ENCODE assay signal across 27 cellular contexts in the genomic region with DNA sequence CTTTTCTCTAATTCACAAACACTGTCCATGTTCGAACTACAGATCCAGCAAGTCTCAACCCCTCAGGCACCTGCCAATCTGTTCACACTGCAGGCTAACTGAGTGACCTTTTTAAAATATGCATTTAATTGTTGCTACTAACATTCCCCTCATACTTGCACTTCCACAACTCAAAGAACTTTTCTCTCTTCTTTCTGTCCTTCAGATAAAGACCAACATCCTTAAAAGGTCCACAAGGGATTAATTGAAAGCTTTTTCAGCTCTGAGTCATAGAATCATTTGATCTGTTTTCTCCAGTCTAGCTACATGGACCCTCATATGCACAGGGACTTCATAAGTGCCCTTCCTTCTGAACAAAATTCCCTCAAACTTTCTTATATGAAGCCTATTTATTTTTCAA.
"Had no signal": no experiment of that assay in that cellular context is flagged by ENCODE, and none has a peak within 500 bp of the region (broad histone marks: within the 10 kb centered on the region; RNA-seq: fewer than 3 reads in every experiment).

No MANE protein-coding gene starts in this region.

- H3K27me3 Mint-ChIP-seq: naive thymus-derived CD4-positive, alpha-beta T cell; natural killer cell treated with Interleukin-12 subunit alpha and Interleukin-12 subunit beta and Interleukin-15 and Interleukin-18, amount 100 ng/mL, for 72 hours; stimulated activated naive B cell treated with anti-CD40 and anti-IgM and Interleukin-4, amounts not matched to agents 10 μg/mL and 1 μg/mL and 100 μg/mL, for 72 hours had no signal

- H3K27ac ChIP-seq: left lung, lower lobe of right lung, parathyroid adenoma, psoas muscle, right atrium auricular region, right lobe of liver, stomach, testis, thyroid gland, transverse colon, upper lobe of left lung, vagina had no signal

- H3K27ac Mint-ChIP-seq: naive thymus-derived CD4-positive, alpha-beta T cell; natural killer cell treated with Interleukin-12 subunit alpha and Interleukin-12 subunit beta and Interleukin-15 and Interleukin-18, amount 100 ng/mL, for 72 hours; stimulated activated naive B cell treated with anti-CD40 and anti-IgM and Interleukin-4, amounts not matched to agents 10 μg/mL and 1 μg/mL and 100 μg/mL, for 72 hours had no signal

- H3K4me1 Mint-ChIP-seq: naive thymus-derived CD4-positive, alpha-beta T cell; stimulated activated naive B cell treated with anti-CD40 and anti-IgM and Interleukin-4, amounts not matched to agents 10 μg/mL and 1 μg/mL and 100 μg/mL, for 72 hours had no signal

- H3K4me1 ChIP-seq: left lung, lower lobe of right lung, parathyroid adenoma, psoas muscle, right atrium auricular region, right lobe of liver, stomach, testis, thyroid gland, transverse colon, upper lobe of left lung, vagina had no signal

- H3K4me3 ChIP-seq: left lung, lower lobe of right lung, mucosa of descending colon, psoas muscle, right atrium auricular region, right lobe of liver, smooth muscle cell, stomach, testis, thyroid gland, transverse colon, upper lobe of left lung, vagina had no signal

- ATAC-seq: left colon; left lung; lower lobe of right lung; mucosa of descending colon; naive thymus-derived CD4-positive, alpha-beta T cell; natural killer cell treated with Interleukin-12 subunit alpha and Interleukin-12 subunit beta and Interleukin-15 and Interleukin-18, amount 100 ng/mL, for 72 hours; psoas muscle; right lobe of liver; stimulated activated naive B cell treated with anti-CD40 and anti-IgM and Interleukin-4, amounts not matched to agents 10 μg/mL and 1 μg/mL and 100 μg/mL, for 72 hours; stimulated activated naive CD8-positive, alpha-beta T cell treated with anti-CD3 and anti-CD28 coated beads, Interleukin-15, Interleukin-2, amounts not matched to agents 100 U/mL and 50 U/mL, for 24 hours had no signal

- DNase-seq: hippocampal formation; kidney; left colon; left lung; lower lobe of right lung; mammary epithelial cell; mesenchymal stem cell; midbrain; mucosa of descending colon; naive thymus-derived CD4-positive, alpha-beta T cell; nucleus accumbens; psoas muscle; right lobe of liver; stimulated activated CD4-positive, alpha-beta T cell treated with anti-CD3 and anti-CD28 coated beads, Interleukin-2, amount 100 ng/mL, for 24 hours; stimulated activated CD4-positive, alpha-beta T cell treated with anti-CD3 and anti-CD28 coated beads, Interleukin-4, amount 100 ng/mL, for 1 hour; stimulated activated naive B cell treated with anti-CD40 and anti-IgM and Interleukin-4, amounts not matched to agents 10 μg/mL and 1 μg/mL and 100 μg/mL, for 72 hours; stimulated activated naive CD8-positive, alpha-beta T cell treated with anti-CD3 and anti-CD28 coated beads, Interleukin-15, Interleukin-2, amounts not matched to agents 100 U/mL and 50 U/mL, for 24 hours; stomach; testis; thyroid gland; transverse colon; upper lobe of left lung had no signal

- H3K27me3 ChIP-seq: left lung, right atrium auricular region, right lobe of liver, stomach, testis, thyroid gland, transverse colon, upper lobe of left lung, vagina had no signal

- H3K36me3 Mint-ChIP-seq: naive thymus-derived CD4-positive, alpha-beta T cell; natural killer cell treated with Interleukin-12 subunit alpha and Interleukin-12 subunit beta and Interleukin-15 and Interleukin-18, amount 100 ng/mL, for 72 hours; stimulated activated naive B cell treated with anti-CD40 and anti-IgM and Interleukin-4, amounts not matched to agents 10 μg/mL and 1 μg/mL and 100 μg/mL, for 72 hours had no signal

- H3K9ac ChIP-seq: parathyroid adenoma had no signal

- H3K36me3 ChIP-seq: left lung, lower lobe of right lung, right atrium auricular region, right lobe of liver, stomach, thyroid gland, transverse colon, upper lobe of left lung, vagina had no signal

- H3K4me2 ChIP-seq: smooth muscle cell had no signal

- H3K4me3 Mint-ChIP-seq: naive thymus-derived CD4-positive, alpha-beta T cell; natural killer cell treated with Interleukin-12 subunit alpha and Interleukin-12 subunit beta and Interleukin-15 and Interleukin-18, amount 100 ng/mL, for 72 hours; stimulated activated naive B cell treated with anti-CD40 and anti-IgM and Interleukin-4, amounts not matched to agents 10 μg/mL and 1 μg/mL and 100 μg/mL, for 72 hours had no signal

- H3K9me3 ChIP-seq: lower lobe of right lung, mucosa of descending colon, psoas muscle, right atrium auricular region, right lobe of liver, testis, thyroid gland, transverse colon, vagina had no signal

- H2AFZ ChIP-seq: parathyroid adenoma had no signal

- FAIRE-seq: kidney had no signal
